Comparison of ENCODE assay signal across 8 cellular contexts in the genomic region with DNA sequence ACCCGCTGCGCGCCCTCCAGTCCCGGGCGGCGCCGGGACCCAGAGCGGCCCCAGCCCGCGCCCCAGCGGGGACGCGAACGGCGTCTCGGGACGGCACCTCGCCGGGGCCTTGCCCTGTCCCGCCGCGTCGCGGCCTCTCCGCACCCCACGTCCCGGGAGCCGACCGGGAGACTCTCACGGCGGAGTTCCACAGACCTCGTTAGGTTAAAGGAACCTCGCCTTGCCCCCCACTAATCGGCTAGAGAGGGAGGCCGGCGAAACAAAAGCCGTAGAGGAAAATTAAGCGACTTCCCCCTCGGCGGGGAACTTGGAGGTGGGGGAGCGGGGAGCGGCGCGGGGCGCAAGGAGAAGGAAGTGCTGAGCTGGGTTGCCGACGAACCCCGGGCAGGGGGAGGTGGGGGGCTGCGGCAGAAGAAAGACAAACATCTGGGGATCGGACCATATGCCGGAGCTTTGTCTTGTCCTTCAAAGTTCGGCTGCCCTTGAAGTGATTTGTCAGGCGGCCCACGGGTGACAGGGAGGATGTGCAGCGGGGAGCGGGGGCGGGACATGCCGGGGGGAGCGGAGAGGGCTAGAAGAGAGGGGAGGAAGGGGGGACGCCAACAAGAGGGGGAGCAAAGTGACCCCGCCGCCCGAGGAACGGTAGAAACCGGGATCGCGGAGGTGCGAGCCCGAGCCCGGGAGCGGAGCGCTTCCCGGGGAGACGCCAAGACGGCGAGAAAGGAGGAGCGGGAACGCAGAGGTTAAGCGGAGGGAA.
DNase-seq lines count a peak whose midpoint lies in the region; ATAC-seq and TF ChIP-seq lines count a peak whose summit lies in the region.

No MANE protein-coding gene starts in this region.

- H3K36me3 Mint-ChIP-seq in CD8-positive, alpha-beta memory T cell = no peaks in the 10 kb centered on the region
- no peaks in the 10 kb centered on the region for H3K36me3 Mint-ChIP-seq in activated naive CD8-positive, alpha-beta T cell treated with anti-CD3 and anti-CD28 coated beads for 36 hours

- peaks cover 27% of the 10 kb centered on the region; the same call in 1 of the 2 replicates for H3K79me2 ChIP-seq in KMS-11 (ENCODE audit: insufficient read depth, low read depth)

- H3K4me1 ChIP-seq in CD8-positive, alpha-beta memory T cell (ENCODE audit: insufficient read depth, low read length) = peaks cover 4% of the 10 kb centered on the region
- H3K4me1 ChIP-seq in KMS-11 (ENCODE audit: low read depth, poor library complexity, severe bottlenecking) (peaks cover 23% of the 10 kb centered on the region), iPS DF 6.9 (ENCODE audit: control insufficient read depth, insufficient read depth, low read length) (no peaks in the 10 kb centered on the region), spleen (peaks cover 0 to 26% (median 23%) of the 10 kb centered on the region in 6 donors)

- CTCF ChIA-PET in CD8-positive, alpha-beta memory T cell (lab: Charles Lee) = no interaction called here

- ATAC-seq in GM21360 (IDR thresholded peaks at IDR 0.05; ENCODE audit: unreplicated experiment) (peak; percentile 41), HG03108 (IDR thresholded peaks at IDR 0.05; ENCODE audit: unreplicated experiment) (no peak)

- POLR2A ChIA-PET in CD8-positive, alpha-beta memory T cell (lab: Charles Lee) = no interaction called here

- H3K4me1 Mint-ChIP-seq in CD8-positive, alpha-beta memory T cell = peaks cover 12 to 22% (median 21%) of the 10 kb centered on the region in 3 donors
- peaks cover 11% of the 10 kb centered on the region for H3K4me1 Mint-ChIP-seq in activated naive CD8-positive, alpha-beta T cell treated with anti-CD3 and anti-CD28 coated beads for 36 hours

- H3K4me3 ChIP-seq in CD8-positive, alpha-beta memory T cell (ENCODE audit: low read length) = no peak overlapping the region
- H3K4me3 ChIP-seq in KMS-11 (IDR thresholded peaks at IDR 0.05; ENCODE audit: insufficient read depth, low read depth, low read length) (peak overlapping the region; percentile 65), iPS DF 6.9 (ENCODE audit: low read length) (peak overlapping the region; percentile 93), spleen (peak overlapping the region; percentile 22 to 69 (median 44))

- peak overlapping the region; percentile 98 for H3K9ac ChIP-seq in KMS-11

- H3K27me3 Mint-ChIP-seq in CD8-positive, alpha-beta memory T cell = peaks cover 32 to 65% of the 10 kb centered on the region in 2 donors
- peaks cover 58% of the 10 kb centered on the region for H3K27me3 Mint-ChIP-seq in activated naive CD8-positive, alpha-beta T cell treated with anti-CD3 and anti-CD28 coated beads for 36 hours

- TF ChIP-seq CTCF in KMS-11 (conservative IDR thresholded peaks at IDR 0.05; ENCODE audit: low read depth, low read length) (no peak), spleen (IDR thresholded peaks at IDR 0.05 in 8 of 11, conservative IDR thresholded peaks at IDR 0.05 in 3 of 11) (peak in 1 of 11 experiments; percentile 1)

- H3K36me3 ChIP-seq in CD8-positive, alpha-beta memory T cell (ENCODE audit: insufficient read depth, low read length) = no peaks in the 10 kb centered on the region
- H3K36me3 ChIP-seq in KMS-11 (ENCODE audit: insufficient read depth) (no peaks in the 10 kb centered on the region; the same call in 1 of the 2 replicates), iPS DF 6.9 (ENCODE audit: control insufficient read depth, insufficient read depth, low read length) (no peaks in the 10 kb centered on the region), spleen (no peaks in the 10 kb centered on the region)

- H3K27ac Mint-ChIP-seq in CD8-positive, alpha-beta memory T cell = no peak overlapping the region
- no peak overlapping the region for H3K27ac Mint-ChIP-seq in activated naive CD8-positive, alpha-beta T cell treated with anti-CD3 and anti-CD28 coated beads for 36 hours

- peak overlapping the region; percentile 97 for H3K4me2 ChIP-seq in KMS-11

- no peak for TF ChIP-seq POLR2A in spleen (IDR thresholded peaks at IDR 0.05)

- H4K20me1 ChIP-seq in KMS-11 (ENCODE audit: insufficient read depth) = no peaks in the 10 kb centered on the region

- peak overlapping the region; percentile 52 for H2AFZ ChIP-seq in KMS-11 (ENCODE audit: low read depth)

- peaks cover 11% of the 10 kb centered on the region for H3K27me3 ChIP-seq in CD8-positive, alpha-beta memory T cell (ENCODE audit: insufficient read depth, low read length, poor library complexity, severe bottlenecking)
- no peaks in the 10 kb centered on the region for H3K27me3 ChIP-seq in KMS-11 (ENCODE audit: insufficient read depth, low read depth)
- H3K27me3 ChIP-seq in iPS DF 6.9 (ENCODE audit: control insufficient read depth, insufficient read depth, low read length) = 0 out of 2 replicates have a peak, but pooled peaks cover 2% of the 10 kb centered on the region
- peaks cover 4 to 95% (median 69%) of the 10 kb centered on the region in 7 donors for H3K27me3 ChIP-seq in spleen (replicated peaks in 1 of 7)

- H3K4me3 Mint-ChIP-seq in CD8-positive, alpha-beta memory T cell = peak overlapping the region in 6 of 7 donors; percentile 62 to 78 (median 72)
- peak overlapping the region; percentile 63 for H3K4me3 Mint-ChIP-seq in activated naive CD8-positive, alpha-beta T cell treated with anti-CD3 and anti-CD28 coated beads for 36 hours

- no peaks in the 10 kb centered on the region for H3K9me3 ChIP-seq in CD8-positive, alpha-beta memory T cell (ENCODE audit: low read length)
- no peaks in the 10 kb centered on the region for H3K9me3 ChIP-seq in iPS DF 6.9 (ENCODE audit: control insufficient read depth, insufficient read depth, low read length)
- no peaks in the 10 kb centered on the region for H3K9me3 ChIP-seq in spleen

- H3K27ac ChIP-seq in CD8-positive, alpha-beta memory T cell (ENCODE audit: low read depth, low read length) = no peak overlapping the region
- H3K27ac ChIP-seq in KMS-11 (peak overlapping the region; percentile 96), iPS DF 6.9 (ENCODE audit: low read length) (no peak overlapping the region), spleen (no peak overlapping the region), substantia nigra (ENCODE audit: low read depth, low read length, poor library complexity, severe bottlenecking) (no peak overlapping the region)

- no CpG with 5 or more reads among the region's 79 CpGs for WGBS in iPS DF 6.9 (ENCODE audit: insufficient coverage, insufficient read length)
- WGBS in spleen, 5 donors = 1 to 7% (median 2%) methylated on average over 53 to 79 of the region's 79 CpGs

- no peak for DNase-seq in CD8-positive, alpha-beta memory T cell
- DNase-seq in activated naive CD8-positive, alpha-beta T cell treated with anti-CD3 and anti-CD28 coated beads for 36 hours = no peak
- DNase-seq in iPS DF 6.9 (ENCODE audit: low read depth, low spot score) (no peak), spleen (peak; percentile 65), substantia nigra (lab: John Stamatoyannopoulos, UW) (no peak)

- intact Hi-C loops in spleen (cut with DNase I; ENCODE audit: low total_unique reads) = no loop called here

- peaks cover 0 to 12% (median 0%) of the 10 kb centered on the region in 5 donors for H3K9me3 Mint-ChIP-seq in CD8-positive, alpha-beta memory T cell
- H3K9me3 Mint-ChIP-seq in activated naive CD8-positive, alpha-beta T cell treated with anti-CD3 and anti-CD28 coated beads for 36 hours = no peaks in the 10 kb centered on the region
